In genomic region chr17:60135951-60136666, GRCh38 we compare ENCODE assay signal across 8 cellular contexts. TPM values are rescaled to one million over a fixed set of nuclear protein-coding genes. Genes with fewer than 3 reads are reported as not detected.
DNase-seq lines count a peak whose midpoint lies in the region; ATAC-seq and TF ChIP-seq lines count a peak whose summit lies in the region.

No MANE protein-coding gene starts in this region.

- no peak overlapping the region for H3K27ac ChIP-seq in right atrium auricular region

- TF ChIP-seq CTCF in right atrium auricular region (IDR thresholded peaks at IDR 0.05), result no peak

- peaks cover 41% of the 10 kb centered on the region for H3K27me3 Mint-ChIP-seq in activated CD4-positive, alpha-beta memory T cell treated with anti-CD3 and anti-CD28 coated beads, Interleukin-2, amount 10 ng/mL, durations not matched to agents 7 days and 5 days

- no peaks in the 10 kb centered on the region for H3K9me3 ChIP-seq in right atrium auricular region
- H3K9me3 ChIP-seq in skeletal muscle satellite cell (replicated peaks; ENCODE audit: low read length), result no peaks in the 10 kb centered on the region

- H3K4me3 Mint-ChIP-seq in activated CD4-positive, alpha-beta memory T cell treated with anti-CD3 and anti-CD28 coated beads, Interleukin-2, amount 10 ng/mL, durations not matched to agents 7 days and 5 days, result peak overlapping the region; percentile 94

- CTCF ChIA-PET in activated CD4-positive, alpha-beta memory T cell treated with anti-CD3 and anti-CD28 coated beads, Interleukin-2, amount 10 ng/mL, durations not matched to agents 7 days and 5 days (lab: Charles Lee), result no interaction called here

- H3K27ac Mint-ChIP-seq in activated CD4-positive, alpha-beta memory T cell treated with anti-CD3 and anti-CD28 coated beads, Interleukin-2, amount 10 ng/mL, durations not matched to agents 7 days and 5 days, result no peak overlapping the region

- peaks cover 39% of the 10 kb centered on the region for H3K4me1 Mint-ChIP-seq in activated CD4-positive, alpha-beta memory T cell treated with anti-CD3 and anti-CD28 coated beads, Interleukin-2, amount 10 ng/mL, durations not matched to agents 7 days and 5 days

- DNase-seq in activated CD4-positive, alpha-beta memory T cell treated with anti-CD3 and anti-CD28 coated beads, Interleukin-2, amount 10 ng/mL, durations not matched to agents 7 days and 5 days, result no peak
- DNase-seq in right atrium auricular region (ENCODE audit: low spot score) (no peak), RKO (ENCODE audit: low spot score) (no peak), UCSD-AML1 (lab: John Stamatoyannopoulos, UW; ENCODE audit: unreplicated experiment) (no peak)
- DNase-seq in stimulated activated CD4-positive, alpha-beta T cell treated with anti-CD3 and anti-CD28 coated beads, Interleukin-4, amount 100 ng/mL, for 4 hours, result no peak

- no peaks in the 10 kb centered on the region for H3K36me3 ChIP-seq in right atrium auricular region
- H3K36me3 ChIP-seq in skeletal muscle satellite cell (ENCODE audit: insufficient read depth, low read length), result peaks cover 9% of the 10 kb centered on the region

- H3K36me3 Mint-ChIP-seq in activated CD4-positive, alpha-beta memory T cell treated with anti-CD3 and anti-CD28 coated beads, Interleukin-2, amount 10 ng/mL, durations not matched to agents 7 days and 5 days (ENCODE audit: low read depth), result peaks cover 20% of the 10 kb centered on the region

- peaks cover 4 to 20% of the 10 kb centered on the region in 2 donors for H3K27me3 ChIP-seq in right atrium auricular region
- peaks cover 29% of the 10 kb centered on the region for H3K27me3 ChIP-seq in skeletal muscle satellite cell (ENCODE audit: control insufficient read depth, insufficient read depth, low read length)

- H3K4me2 ChIP-seq in skeletal muscle satellite cell (ENCODE audit: low read length), result peak overlapping the region; percentile 98

- H3K9me3 Mint-ChIP-seq in activated CD4-positive, alpha-beta memory T cell treated with anti-CD3 and anti-CD28 coated beads, Interleukin-2, amount 10 ng/mL, durations not matched to agents 7 days and 5 days, result no peaks in the 10 kb centered on the region

- POLR2A ChIA-PET in activated CD4-positive, alpha-beta memory T cell treated with anti-CD3 and anti-CD28 coated beads, Interleukin-2, amount 10 ng/mL, durations not matched to agents 7 days and 5 days (lab: Charles Lee), result no interaction called here

- no peak overlapping the region for H3K9ac ChIP-seq in skeletal muscle satellite cell (ENCODE audit: low read depth, low read length)

- peak overlapping the region; percentile 67 to 78 for H3K4me3 ChIP-seq in right atrium auricular region
- peak overlapping the region; percentile 90 for H3K4me3 ChIP-seq in skeletal muscle satellite cell (ENCODE audit: low read length)

- peaks cover 0 to 45% of the 10 kb centered on the region in 2 donors for H3K4me1 ChIP-seq in right atrium auricular region
- H3K4me1 ChIP-seq in skeletal muscle satellite cell (ENCODE audit: control insufficient read depth, insufficient read depth, low read length), result peaks cover 12% of the 10 kb centered on the region

- ATAC-seq in HG02938 (IDR thresholded peaks at IDR 0.05; ENCODE audit: unreplicated experiment) (peak; percentile 6), GM21360 (IDR thresholded peaks at IDR 0.05; ENCODE audit: unreplicated experiment) (no peak)

RNA-seq across cellular contexts. Expression of gene CA4, which starts 13.7 kb away (rescaled TPM):
- total RNA-seq in activated CD4-positive, alpha-beta memory T cell treated with anti-CD3 and anti-CD28 coated beads, Interleukin-2, amount 10 ng/mL, durations not matched to agents 7 days and 5 days, result not detected
- total RNA-seq in right atrium auricular region, result 1 to 10 TPM; 1.7 to 4.0 TPM
- total RNA-seq in skeletal muscle satellite cell (2012; rRNA removed), result not detected in 2 replicates

RNA-seq across cellular contexts. Expression of gene HEATR6, which starts 57.4 kb away (rescaled TPM):
- 10 to 100 TPM; 26.0 to 29.0 TPM for total RNA-seq in activated CD4-positive, alpha-beta memory T cell treated with anti-CD3 and anti-CD28 coated beads, Interleukin-2, amount 10 ng/mL, durations not matched to agents 7 days and 5 days
- 10 to 100 TPM; 11.4 to 19.0 TPM for total RNA-seq in right atrium auricular region
- total RNA-seq in skeletal muscle satellite cell (2012; rRNA removed), result 10.9 and 17.2 TPM in 2 replicates
